ENCODE assay signal across 31 cellular contexts in genomic region chr14:103584326-103584915, GRCh38.
"Had no signal": no experiment of that assay in that cellular context is flagged by ENCODE, and none has a peak within 500 bp of the region (broad histone marks: within the 10 kb centered on the region; RNA-seq: fewer than 3 reads in every experiment).

No MANE protein-coding gene starts in this region.

- H3K9me3 Mint-ChIP-seq: dendritic cell treated with granulocyte-macrophage colony-stimulating factor and Interleukin-4, amounts not matched to agents 40 ng/mL and 50 ng/mL, for 4 days; effector memory CD8-positive, alpha-beta T cell; memory B cell; natural killer cell; stimulated activated naive CD8-positive, alpha-beta T cell treated with anti-CD3 and anti-CD28 coated beads, Interleukin-15, amount 100 ng/mL, for 72 hours had no signal

- H3K27ac ChIP-seq: esophagus squamous epithelium, heart right ventricle, left ventricle myocardium inferior, ovary, suprapubic skin, transverse colon, upper lobe of right lung, uterus had no signal

- H3K27me3 Mint-ChIP-seq: dendritic cell treated with granulocyte-macrophage colony-stimulating factor and Interleukin-4, amounts not matched to agents 40 ng/mL and 50 ng/mL, for 4 days; effector memory CD8-positive, alpha-beta T cell; memory B cell; stimulated activated naive CD8-positive, alpha-beta T cell treated with anti-CD3 and anti-CD28 coated beads, Interleukin-15, amount 100 ng/mL, for 72 hours had no signal

- H3K9me3 ChIP-seq: esophagus squamous epithelium, heart right ventricle, left ventricle myocardium inferior, ovary, suprapubic skin, transverse colon, upper lobe of right lung, uterus had no signal

- H3K4me1 ChIP-seq: heart right ventricle, left ventricle myocardium inferior, upper lobe of right lung, uterus had no signal

- H3K4me3 Mint-ChIP-seq: dendritic cell treated with granulocyte-macrophage colony-stimulating factor and Interleukin-4, amounts not matched to agents 40 ng/mL and 50 ng/mL, for 4 days; effector memory CD8-positive, alpha-beta T cell; memory B cell; natural killer cell; stimulated activated naive CD8-positive, alpha-beta T cell treated with anti-CD3 and anti-CD28 coated beads, Interleukin-15, amount 100 ng/mL, for 72 hours had no signal

- H3K27me3 ChIP-seq: esophagus squamous epithelium, heart right ventricle, ovary, suprapubic skin, transverse colon, upper lobe of right lung, uterus had no signal

- FAIRE-seq: colon, endometrium, islet of Langerhans had no signal

- DNase-seq: effector memory CD8-positive, alpha-beta T cell; erythroblast; esophagus squamous epithelium; foreskin melanocyte; glutamatergic neuron; heart right ventricle; hippocampal formation; left cardiac atrium; left ventricle myocardium inferior; natural killer cell; occipital lobe; ovary; retina; stimulated activated CD4-positive, alpha-beta T cell treated with anti-CD3 and anti-CD28 coated beads, Interleukin-12 subunit alpha, Interleukin-12 subunit beta, amount 100 ng/mL, for 4 hours; stimulated activated CD4-positive, alpha-beta T cell treated with anti-CD3 and anti-CD28 coated beads, Interleukin-1b, Interleukin-23, amount 100 ng/mL, for 48 hours; stimulated activated CD4-positive, alpha-beta T cell treated with anti-CD3 and anti-CD28 coated beads, Interleukin-4, amount 100 ng/mL, for 1 hour; stimulated activated CD8-positive, alpha-beta memory T cell treated with anti-CD3 and anti-CD28 coated beads, Interleukin-4, amount 100 ng/mL, for 48 hours; stimulated activated naive CD4-positive, alpha-beta T cell; stimulated activated naive CD8-positive, alpha-beta T cell treated with anti-CD3 and anti-CD28 coated beads, Interleukin-15, amount 100 ng/mL, for 72 hours; transverse colon; upper lobe of right lung; uterus had no signal

- H3K4me2 ChIP-seq: smooth muscle cell had no signal

- ATAC-seq: effector memory CD8-positive, alpha-beta T cell; left cardiac atrium; natural killer cell; sciatic nerve; stimulated activated naive CD8-positive, alpha-beta T cell treated with anti-CD3 and anti-CD28 coated beads, Interleukin-15, amount 100 ng/mL, for 72 hours; upper lobe of right lung had no signal

- H3K4me3 ChIP-seq: esophagus squamous epithelium, heart right ventricle, left ventricle myocardium inferior, lung, ovary, smooth muscle cell, suprapubic skin, transverse colon, upper lobe of right lung, uterus had no signal

- H3K4me1 Mint-ChIP-seq: memory B cell; natural killer cell; stimulated activated naive CD8-positive, alpha-beta T cell treated with anti-CD3 and anti-CD28 coated beads, Interleukin-15, amount 100 ng/mL, for 72 hours had no signal

- H3K27ac Mint-ChIP-seq: dendritic cell treated with granulocyte-macrophage colony-stimulating factor and Interleukin-4, amounts not matched to agents 40 ng/mL and 50 ng/mL, for 4 days; effector memory CD8-positive, alpha-beta T cell; memory B cell had no signal

- H3K36me3 Mint-ChIP-seq: natural killer cell had no signal

- H3K36me3 ChIP-seq: ovary, uterus had no signal
